In the genomic region with DNA sequence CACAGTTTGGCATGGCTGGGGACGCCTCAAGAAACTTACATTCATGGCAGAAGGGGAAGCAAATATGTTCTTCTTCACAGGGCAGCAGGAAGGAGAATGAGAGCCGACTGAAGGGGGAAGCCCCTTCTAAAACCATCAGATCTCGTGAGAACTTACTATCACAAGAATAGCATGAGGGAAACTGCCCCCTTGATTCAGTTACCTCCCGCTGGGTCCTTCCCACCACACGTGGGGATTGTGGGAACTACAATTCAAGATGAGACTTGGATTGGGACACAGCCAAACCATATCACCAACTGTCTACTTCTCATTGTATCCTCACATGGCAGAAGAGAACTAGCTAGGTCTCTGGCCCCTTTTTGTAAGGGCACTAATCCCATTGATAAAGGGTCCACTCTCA, we compare ENCODE assay signal across 19 cellular contexts.
"Had no signal": no experiment of that assay in that cellular context is flagged by ENCODE, and none has a peak within 500 bp of the region (broad histone marks: within the 10 kb centered on the region; RNA-seq: fewer than 3 reads in every experiment).

No MANE protein-coding gene starts in this region.

- H3K9me3 Mint-ChIP-seq: naive thymus-derived CD8-positive, alpha-beta T cell; neural crest cell; stimulated activated naive CD8-positive, alpha-beta T cell treated with anti-CD3 and anti-CD28 coated beads, Interleukin-15, Interleukin-2, amounts not matched to agents 100 ng/mL and 50 ng/mL, for 24 hours had no signal

- H3K27me3 Mint-ChIP-seq: naive thymus-derived CD8-positive, alpha-beta T cell; stimulated activated naive CD8-positive, alpha-beta T cell treated with anti-CD3 and anti-CD28 coated beads, Interleukin-15, Interleukin-2, amounts not matched to agents 100 ng/mL and 50 ng/mL, for 24 hours had no signal

- H3K9me3 ChIP-seq: heart right ventricle, ovary, right atrium auricular region, sigmoid colon, tibial artery, upper lobe of left lung, vagina had no signal

- H3K27ac Mint-ChIP-seq: naive thymus-derived CD8-positive, alpha-beta T cell; stimulated activated naive CD8-positive, alpha-beta T cell treated with anti-CD3 and anti-CD28 coated beads, Interleukin-15, Interleukin-2, amounts not matched to agents 100 ng/mL and 50 ng/mL, for 24 hours had no signal

- H3K4me3 Mint-ChIP-seq: naive thymus-derived CD8-positive, alpha-beta T cell; neural crest cell; stimulated activated naive CD8-positive, alpha-beta T cell treated with anti-CD3 and anti-CD28 coated beads, Interleukin-15, Interleukin-2, amounts not matched to agents 100 ng/mL and 50 ng/mL, for 24 hours had no signal

- DNase-seq: cortex of kidney; dorsolateral prefrontal cortex; effector CD8-positive, alpha-beta T cell; heart right ventricle; hypothalamus; kidney glomerular epithelial cell; naive thymus-derived CD8-positive, alpha-beta T cell; nucleus accumbens; ovary; sigmoid colon; stimulated activated CD4-positive, alpha-beta T cell treated with anti-CD3 and anti-CD28 coated beads, Interleukin-12 subunit alpha, Interleukin-12 subunit beta, amount 100 ng/mL, for 4 hours; tibial artery; upper lobe of left lung had no signal

- ATAC-seq: heart right ventricle; naive thymus-derived CD8-positive, alpha-beta T cell had no signal

- FAIRE-seq: frontal cortex, islet of Langerhans had no signal
